Comparison of ENCODE assay signal across 14 cellular contexts in genomic region chr7:20021834-20022233, GRCh38.
A peak's percentile ranks its signal among the peaks of the same experiment; 100 is the strongest.
DNase-seq lines count a peak whose midpoint lies in the region; ATAC-seq and TF ChIP-seq lines count a peak whose summit lies in the region.
"Had no signal": no experiment of that assay in that cellular context is flagged by ENCODE, and none has a peak within 500 bp of the region (broad histone marks: within the 10 kb centered on the region; RNA-seq: fewer than 3 reads in every experiment).

No MANE protein-coding gene starts in this region.

- DNase-seq in activated B cell treated with CpG ODN at 0.5 μM for 24 hours (no peak), GM20000 (ENCODE audit: low spot score) (no peak), DMS153 treated with DMSO at 0.1 percent for 48 hours (lab: John Stamatoyannopoulos, UW; ENCODE audit: unreplicated experiment) (no peak)
- no peak for DNase-seq in activated naive CD4-positive, alpha-beta T cell treated with anti-CD3 and anti-CD28 coated beads, Interleukin-2, amount 10 ng/mL, durations not matched to agents 7 days and 5 days
- no peak for DNase-seq in CD4-positive, alpha-beta T cell
- DNase-seq: CD8-positive, alpha-beta T cell; T1000 had no signal

- H3K9me3 ChIP-seq in CD4-positive, alpha-beta T cell (ENCODE audit: control insufficient read depth, low read length) = no peaks in the 10 kb centered on the region

- POLR2A ChIA-PET in activated B cell treated with CpG ODN at 0.5 μM for 24 hours (lab: Charles Lee) = interaction anchor here (1.1 to 2.2 kb wide), 4 partner anchors 9 to 309 kb away, joined by 4 to 14 read pairs (median 4); partner anchors contain the start of gene ITGB8
- POLR2A ChIA-PET in CD4-positive, alpha-beta T cell (lab: Charles Lee) = no interaction called here

- no peak overlapping the region for H3K27ac Mint-ChIP-seq in activated B cell treated with CpG ODN at 0.5 μM for 24 hours
- H3K27ac Mint-ChIP-seq in activated naive CD4-positive, alpha-beta T cell treated with anti-CD3 and anti-CD28 coated beads, Interleukin-2, amount 10 ng/mL, durations not matched to agents 7 days and 5 days = no peak overlapping the region
- no peak overlapping the region for H3K27ac Mint-ChIP-seq in CD4-positive, alpha-beta T cell
- H3K27ac Mint-ChIP-seq: activated naive CD4-positive, alpha-beta T cell treated with anti-CD3 and anti-CD28 coated beads, Interleukin-2, amount 50 U/mL, for 24 hours; CD8-positive, alpha-beta T cell; stimulated activated effector memory CD8-positive, alpha-beta T cell treated with anti-CD3 and anti-CD28 coated beads, Interleukin-12 subunit alpha, Interleukin-12 subunit beta, amount 100 ng/mL, for 72 hours had no signal

- no peaks in the 10 kb centered on the region for H3K36me3 Mint-ChIP-seq in activated B cell treated with CpG ODN at 0.5 μM for 24 hours (ENCODE audit: low read depth)
- H3K36me3 Mint-ChIP-seq in activated naive CD4-positive, alpha-beta T cell treated with anti-CD3 and anti-CD28 coated beads, Interleukin-2, amount 10 ng/mL, durations not matched to agents 7 days and 5 days = no peaks in the 10 kb centered on the region
- H3K36me3 Mint-ChIP-seq in CD4-positive, alpha-beta T cell (ENCODE audit: low read depth) = no peaks in the 10 kb centered on the region
- H3K36me3 Mint-ChIP-seq: activated naive CD4-positive, alpha-beta T cell treated with anti-CD3 and anti-CD28 coated beads, Interleukin-2, amount 50 U/mL, for 24 hours; CD8-positive, alpha-beta T cell; stimulated activated effector memory CD8-positive, alpha-beta T cell treated with anti-CD3 and anti-CD28 coated beads, Interleukin-12 subunit alpha, Interleukin-12 subunit beta, amount 100 ng/mL, for 72 hours had no signal

- H3K4me1 Mint-ChIP-seq in activated B cell treated with CpG ODN at 0.5 μM for 24 hours = peaks cover 42% of the 10 kb centered on the region
- no peaks in the 10 kb centered on the region for H3K4me1 Mint-ChIP-seq in activated naive CD4-positive, alpha-beta T cell treated with anti-CD3 and anti-CD28 coated beads, Interleukin-2, amount 10 ng/mL, durations not matched to agents 7 days and 5 days
- H3K4me1 Mint-ChIP-seq in CD4-positive, alpha-beta T cell (ENCODE audit: low read depth) = no peaks in the 10 kb centered on the region
- H3K4me1 Mint-ChIP-seq: activated naive CD4-positive, alpha-beta T cell treated with anti-CD3 and anti-CD28 coated beads, Interleukin-2, amount 50 U/mL, for 24 hours; stimulated activated effector memory CD8-positive, alpha-beta T cell treated with anti-CD3 and anti-CD28 coated beads, Interleukin-12 subunit alpha, Interleukin-12 subunit beta, amount 100 ng/mL, for 72 hours had no signal

- H3K27ac ChIP-seq in CD4-positive, alpha-beta T cell (ENCODE audit: low read depth, low read length) = no peak overlapping the region

- H3K4me3 Mint-ChIP-seq in activated B cell treated with CpG ODN at 0.5 μM for 24 hours = peak overlapping the region; percentile 13
- H3K4me3 Mint-ChIP-seq in activated naive CD4-positive, alpha-beta T cell treated with anti-CD3 and anti-CD28 coated beads, Interleukin-2, amount 10 ng/mL, durations not matched to agents 7 days and 5 days = no peak overlapping the region
- H3K4me3 Mint-ChIP-seq in CD4-positive, alpha-beta T cell = no peak overlapping the region
- H3K4me3 Mint-ChIP-seq: activated naive CD4-positive, alpha-beta T cell treated with anti-CD3 and anti-CD28 coated beads, Interleukin-2, amount 50 U/mL, for 24 hours; CD8-positive, alpha-beta T cell; stimulated activated effector memory CD8-positive, alpha-beta T cell treated with anti-CD3 and anti-CD28 coated beads, Interleukin-12 subunit alpha, Interleukin-12 subunit beta, amount 100 ng/mL, for 72 hours had no signal

- no peaks in the 10 kb centered on the region for H3K27me3 Mint-ChIP-seq in activated B cell treated with CpG ODN at 0.5 μM for 24 hours
- no peaks in the 10 kb centered on the region for H3K27me3 Mint-ChIP-seq in activated naive CD4-positive, alpha-beta T cell treated with anti-CD3 and anti-CD28 coated beads, Interleukin-2, amount 10 ng/mL, durations not matched to agents 7 days and 5 days
- no peaks in the 10 kb centered on the region for H3K27me3 Mint-ChIP-seq in CD4-positive, alpha-beta T cell
- H3K27me3 Mint-ChIP-seq: activated naive CD4-positive, alpha-beta T cell treated with anti-CD3 and anti-CD28 coated beads, Interleukin-2, amount 50 U/mL, for 24 hours had no signal

- peak; percentile 72 for ATAC-seq in GM18505 (IDR thresholded peaks at IDR 0.05; ENCODE audit: unreplicated experiment)
- peak; percentile 81 for ATAC-seq in GM21576 (IDR thresholded peaks at IDR 0.05; ENCODE audit: unreplicated experiment)
- peak; percentile 89 for ATAC-seq in HG03196 (IDR thresholded peaks at IDR 0.05; ENCODE audit: unreplicated experiment)
- peak; percentile 80 for ATAC-seq in activated B cell treated with CpG ODN at 0.5 μM for 24 hours (ENCODE audit: low read depth)
- no peak for ATAC-seq in CD4-positive, alpha-beta T cell (ENCODE audit: poor library complexity)
- ATAC-seq: CD8-positive, alpha-beta T cell; HCT116; left lobe of liver; stimulated activated effector memory CD8-positive, alpha-beta T cell treated with anti-CD3 and anti-CD28 coated beads, Interleukin-12 subunit alpha, Interleukin-12 subunit beta, amount 100 ng/mL, for 72 hours had no signal

- CTCF ChIA-PET in activated B cell treated with CpG ODN at 0.5 μM for 24 hours (lab: Charles Lee) = interaction anchor here (1.2 to 1.6 kb wide), 3 partner anchors 9 to 576 kb away, joined by 4 to 8 read pairs (median 5); no protein-coding TSS in a partner anchor
- CTCF ChIA-PET in activated naive CD4-positive, alpha-beta T cell treated with anti-CD3 and anti-CD28 coated beads, Interleukin-2, amount 10 ng/mL, durations not matched to agents 7 days and 5 days (lab: Charles Lee) = no interaction called here
- CTCF ChIA-PET in CD4-positive, alpha-beta T cell (lab: Charles Lee) = no interaction called here

- intact Hi-C loops in activated B cell treated with CpG ODN at 0.5 μM for 24 hours (cut with micrococcal nuclease) = loop anchor here (1.0 to 5.0 kb wide), 5 partner anchors 8 to 310 kb away; partner anchors contain the start of gene ITGB8
- intact Hi-C loops in CD4-positive, alpha-beta T cell (cut with DNase I, micrococcal nuclease) = no loop called here

- H3K9me3 Mint-ChIP-seq in activated B cell treated with CpG ODN at 0.5 μM for 24 hours = no peaks in the 10 kb centered on the region
- H3K9me3 Mint-ChIP-seq in activated naive CD4-positive, alpha-beta T cell treated with anti-CD3 and anti-CD28 coated beads, Interleukin-2, amount 10 ng/mL, durations not matched to agents 7 days and 5 days = peaks cover 1% of the 10 kb centered on the region
- no peaks in the 10 kb centered on the region for H3K9me3 Mint-ChIP-seq in CD4-positive, alpha-beta T cell

- no peaks in the 10 kb centered on the region for H3K27me3 ChIP-seq in CD4-positive, alpha-beta T cell (ENCODE audit: control insufficient read depth, insufficient read depth, low read length)

- TF ChIP-seq CTCF in activated B cell treated with CpG ODN at 0.5 μM for 24 hours (IDR thresholded peaks at IDR 0.05) = no peak
- TF ChIP-seq CTCF in GM20000 (IDR thresholded peaks at IDR 0.05; ENCODE audit: extremely low read depth, missing control alignments) = no peak
- TF ChIP-seq CTCF in CD4-positive, alpha-beta T cell (IDR thresholded peaks at IDR 0.05) = no peak

- TF ChIP-seq POLR2A in GM18505 (IDR thresholded peaks at IDR 0.05; ENCODE audit: borderline replicate concordance, extremely low read depth, insufficient read depth, insufficient read length) = no peak
